ENCODE assay signal across 8 cellular contexts in genomic region chr2:169573974-169574299, GRCh38. TPM values are rescaled to one million over a fixed set of nuclear protein-coding genes. Genes with fewer than 3 reads are reported as not detected.
A peak's percentile ranks its signal among the peaks of the same experiment; 100 is the strongest.
DNase-seq lines count a peak whose midpoint lies in the region; ATAC-seq lines count a peak whose summit lies in the region.

No MANE protein-coding gene starts in this region.

- H3K9me3 Mint-ChIP-seq in activated CD4-positive, alpha-beta T cell treated with anti-CD3 and anti-CD28 coated beads, Interleukin-2, amount 10 ng/mL, durations not matched to agents 7 days and 5 days = no peaks in the 10 kb centered on the region
- H3K9me3 Mint-ChIP-seq in activated CD4-positive, alpha-beta memory T cell treated with anti-CD3 and anti-CD28 coated beads, Interleukin-2, amount 10 ng/mL, durations not matched to agents 7 days and 5 days = no peaks in the 10 kb centered on the region

- CTCF ChIA-PET in activated CD4-positive, alpha-beta T cell treated with anti-CD3 and anti-CD28 coated beads, Interleukin-2, amount 10 ng/mL, durations not matched to agents 7 days and 5 days (lab: Charles Lee) = interaction anchor here (1.2 to 1.6 kb wide), 3 partner anchors 10 to 16 kb away, joined by 3 to 5 read pairs (median 4); partner anchors contain the start of gene PPIG
- CTCF ChIA-PET in activated CD4-positive, alpha-beta memory T cell treated with anti-CD3 and anti-CD28 coated beads, Interleukin-2, amount 10 ng/mL, durations not matched to agents 7 days and 5 days (lab: Charles Lee) = interaction anchor here (2.3 kb wide), 1 partner anchor 10 kb away, joined by 13 read pairs; the partner anchor contains the start of gene PPIG

- H3K27ac Mint-ChIP-seq in activated CD4-positive, alpha-beta T cell treated with anti-CD3 and anti-CD28 coated beads, Interleukin-2, amount 10 ng/mL, durations not matched to agents 7 days and 5 days = peak overlapping the region; percentile 86
- peak overlapping the region; percentile 74 for H3K27ac Mint-ChIP-seq in activated CD4-positive, alpha-beta memory T cell treated with anti-CD3 and anti-CD28 coated beads, Interleukin-2, amount 10 ng/mL, durations not matched to agents 7 days and 5 days

- peaks cover 26% of the 10 kb centered on the region for H3K4me1 Mint-ChIP-seq in activated CD4-positive, alpha-beta T cell treated with anti-CD3 and anti-CD28 coated beads, Interleukin-2, amount 10 ng/mL, durations not matched to agents 7 days and 5 days
- H3K4me1 Mint-ChIP-seq in activated CD4-positive, alpha-beta memory T cell treated with anti-CD3 and anti-CD28 coated beads, Interleukin-2, amount 10 ng/mL, durations not matched to agents 7 days and 5 days = peaks cover 31% of the 10 kb centered on the region

- H3K4me1 ChIP-seq in iPS-20b (ENCODE audit: insufficient read depth, low read length) (0 out of 2 replicates have a peak, but pooled peaks cover 2% of the 10 kb centered on the region), subcutaneous abdominal adipose tissue (ENCODE audit: control insufficient read depth in 5 of 5, insufficient read depth in 5 of 5, low read length in 5 of 5) (peaks cover 0 to 13% (median 8%) of the 10 kb centered on the region in 5 donors)

- POLR2A ChIA-PET in activated CD4-positive, alpha-beta T cell treated with anti-CD3 and anti-CD28 coated beads, Interleukin-2, amount 10 ng/mL, durations not matched to agents 7 days and 5 days (lab: Charles Lee) = no interaction called here
- POLR2A ChIA-PET in activated CD4-positive, alpha-beta memory T cell treated with anti-CD3 and anti-CD28 coated beads, Interleukin-2, amount 10 ng/mL, durations not matched to agents 7 days and 5 days (lab: Charles Lee) = interaction anchor here (1.1 to 3.6 kb wide), 4 partner anchors 11 to 111 kb away, joined by 3 to 62 read pairs (median 4); partner anchors contain the start of genes BBS5 and PPIG

- H3K36me3 ChIP-seq in iPS-20b (ENCODE audit: insufficient read depth, low read depth, low read length) = peaks cover 12% of the 10 kb centered on the region; the same call in 1 of the 2 replicates
- H3K36me3 ChIP-seq in subcutaneous abdominal adipose tissue (ENCODE audit: control insufficient read depth in 5 of 5, insufficient read depth in 5 of 5, low read length in 5 of 5) = peaks cover 0 to 1% (median 0%) of the 10 kb centered on the region in 5 donors

- no peak for DNase-seq in activated CD4-positive, alpha-beta T cell treated with anti-CD3 and anti-CD28 coated beads, Interleukin-2, amount 10 ng/mL, durations not matched to agents 7 days and 5 days
- DNase-seq in activated CD4-positive, alpha-beta T cell treated with anti-CD3 and anti-CD28 coated beads, Interleukin-2, amount 50 U/mL, for 48 hours = no peak
- DNase-seq in activated CD4-positive, alpha-beta memory T cell treated with anti-CD3 and anti-CD28 coated beads, Interleukin-2, amount 10 ng/mL, durations not matched to agents 7 days and 5 days = no peak
- no peak for DNase-seq in stimulated activated CD4-positive, alpha-beta T cell treated with anti-CD3 and anti-CD28 coated beads, Interleukin-15, amount 100 ng/mL, for 24 hours
- no peak for DNase-seq in kidney glomerular epithelial cell (lab: John Stamatoyannopoulos, UW)

- peaks cover 6% of the 10 kb centered on the region for H3K27me3 Mint-ChIP-seq in activated CD4-positive, alpha-beta T cell treated with anti-CD3 and anti-CD28 coated beads, Interleukin-2, amount 10 ng/mL, durations not matched to agents 7 days and 5 days
- H3K27me3 Mint-ChIP-seq in activated CD4-positive, alpha-beta memory T cell treated with anti-CD3 and anti-CD28 coated beads, Interleukin-2, amount 10 ng/mL, durations not matched to agents 7 days and 5 days = peaks cover 6% of the 10 kb centered on the region

- H3K27ac ChIP-seq in iPS-20b (ENCODE audit: low read length) (no peak overlapping the region), subcutaneous abdominal adipose tissue (ENCODE audit: low read depth, low read length) (peak overlapping the region; percentile 64)

- H3K4me3 ChIP-seq in iPS-20b (ENCODE audit: low read length) (peak overlapping the region; percentile 89; the same call in 1 of the 2 replicates), subcutaneous abdominal adipose tissue (ENCODE audit: low read depth in 1 of 5, low read length in 5 of 5) (peak overlapping the region; percentile 76 to 98 (median 96))

- H3K27me3 ChIP-seq in iPS-20b (ENCODE audit: insufficient read depth, low read length) (peaks cover 4% of the 10 kb centered on the region), subcutaneous abdominal adipose tissue (ENCODE audit: control insufficient read depth in 5 of 5, insufficient read depth in 4 of 5, low read length in 5 of 5) (no peaks in the 10 kb centered on the region)

- H3K4me3 Mint-ChIP-seq in activated CD4-positive, alpha-beta T cell treated with anti-CD3 and anti-CD28 coated beads, Interleukin-2, amount 10 ng/mL, durations not matched to agents 7 days and 5 days = peak overlapping the region; percentile 93
- peak overlapping the region; percentile 92 for H3K4me3 Mint-ChIP-seq in activated CD4-positive, alpha-beta memory T cell treated with anti-CD3 and anti-CD28 coated beads, Interleukin-2, amount 10 ng/mL, durations not matched to agents 7 days and 5 days

- H3K9ac ChIP-seq in iPS-20b (ENCODE audit: low read depth, low read length) (no peak overlapping the region; the same call in 1 of the 2 replicates), subcutaneous abdominal adipose tissue (ENCODE audit: low read length in 5 of 5) (peak overlapping the region in 2 of 5 donors; percentile 97)

- H3K9me3 ChIP-seq in iPS-20b (ENCODE audit: insufficient read depth, low read depth, low read length) = no peaks in the 10 kb centered on the region
- H3K9me3 ChIP-seq in subcutaneous abdominal adipose tissue (ENCODE audit: control insufficient read depth in 5 of 5, low read length in 5 of 5) = no peaks in the 10 kb centered on the region

- no peak for ATAC-seq in GM18870 (IDR thresholded peaks at IDR 0.05; ENCODE audit: unreplicated experiment)

- peaks cover 15% of the 10 kb centered on the region for H3K36me3 Mint-ChIP-seq in activated CD4-positive, alpha-beta T cell treated with anti-CD3 and anti-CD28 coated beads, Interleukin-2, amount 10 ng/mL, durations not matched to agents 7 days and 5 days (ENCODE audit: low read depth)
- peaks cover 18% of the 10 kb centered on the region for H3K36me3 Mint-ChIP-seq in activated CD4-positive, alpha-beta memory T cell treated with anti-CD3 and anti-CD28 coated beads, Interleukin-2, amount 10 ng/mL, durations not matched to agents 7 days and 5 days (ENCODE audit: low read depth)

RNA-seq across cellular contexts. Expression of gene FASTKD1, which starts 0.3 kb away (rescaled TPM):
- 10 to 100 TPM; 26.8 to 29.0 TPM for total RNA-seq in activated CD4-positive, alpha-beta T cell treated with anti-CD3 and anti-CD28 coated beads, Interleukin-2, amount 10 ng/mL, durations not matched to agents 7 days and 5 days
- total RNA-seq in activated CD4-positive, alpha-beta memory T cell treated with anti-CD3 and anti-CD28 coated beads, Interleukin-2, amount 10 ng/mL, durations not matched to agents 7 days and 5 days = 10 to 100 TPM; 35.4 to 36.2 TPM

RNA-seq across cellular contexts. Expression of gene PPIG, which starts 10.2 kb away (rescaled TPM):
- 10 to 100 TPM; 53.4 to 61.7 TPM for total RNA-seq in activated CD4-positive, alpha-beta T cell treated with anti-CD3 and anti-CD28 coated beads, Interleukin-2, amount 10 ng/mL, durations not matched to agents 7 days and 5 days
- 10 to 100 TPM; 48.8 to 49.6 TPM for total RNA-seq in activated CD4-positive, alpha-beta memory T cell treated with anti-CD3 and anti-CD28 coated beads, Interleukin-2, amount 10 ng/mL, durations not matched to agents 7 days and 5 days
